ENCODE assay signal across 13 cellular contexts in genomic region chr20:17648306-17648646, GRCh38. TPM values are rescaled to one million over a fixed set of nuclear protein-coding genes. Genes with fewer than 3 reads are reported as not detected.
DNase-seq lines count a peak whose midpoint lies in the region; ATAC-seq and TF ChIP-seq lines count a peak whose summit lies in the region.
"Had no signal": no experiment of that assay in that cellular context is flagged by ENCODE, and none has a peak within 500 bp of the region (broad histone marks: within the 10 kb centered on the region; RNA-seq: fewer than 3 reads in every experiment).

No MANE protein-coding gene starts in this region.

- H3K27ac Mint-ChIP-seq in osteocyte (ENCODE audit: unreplicated experiment): peak overlapping the region; percentile 76
- no peak overlapping the region for H3K27ac Mint-ChIP-seq in progenitor cell of endocrine pancreas
- H3K27ac Mint-ChIP-seq: B cell had no signal

- H3K9me3 Mint-ChIP-seq in osteocyte (ENCODE audit: unreplicated experiment): no peaks in the 10 kb centered on the region
- no peaks in the 10 kb centered on the region for H3K9me3 Mint-ChIP-seq in progenitor cell of endocrine pancreas (ENCODE audit: low read depth)

- H3K36me3 Mint-ChIP-seq in osteocyte (ENCODE audit: unreplicated experiment) (peaks cover 7% of the 10 kb centered on the region), progenitor cell of endocrine pancreas (ENCODE audit: insufficient read depth) (peaks cover 4% of the 10 kb centered on the region)

- TF ChIP-seq CTCF in osteocyte (IDR thresholded peaks at IDR 0.05) (no peak), progenitor cell of endocrine pancreas (IDR thresholded peaks at IDR 0.05; ENCODE audit: unreplicated experiment) (no peak)

- no peak overlapping the region for H3K4me3 Mint-ChIP-seq in osteocyte (ENCODE audit: unreplicated experiment)
- H3K4me3 Mint-ChIP-seq in progenitor cell of endocrine pancreas (ENCODE audit: low read depth): no peak overlapping the region

- H3K27me3 Mint-ChIP-seq in osteocyte (ENCODE audit: unreplicated experiment) (no peaks in the 10 kb centered on the region), progenitor cell of endocrine pancreas (no peaks in the 10 kb centered on the region)
- H3K27me3 Mint-ChIP-seq: B cell had no signal

- DNase-seq in GF-D8 (lab: John Stamatoyannopoulos, UW) (peak; percentile 48), RPMI8226 (peak; percentile 27), left ventricle myocardium superior (peak; percentile 59), osteocyte (ENCODE audit: extremely low spot score, unreplicated experiment) (no peak), AML-193 (lab: John Stamatoyannopoulos, UW) (no peak), progenitor cell of endocrine pancreas (ENCODE audit: low spot score, unreplicated experiment) (no peak), occipital lobe (lab: John Stamatoyannopoulos, UW) (no peak), NCI-H2107 (lab: John Stamatoyannopoulos, UW) (no peak)
- DNase-seq: NCI-H2171 had no signal

- intact Hi-C loops in left ventricle myocardium superior (cut with micrococcal nuclease): no loop called here

- ATAC-seq in left ventricle myocardium superior: peak; percentile 38

- peaks cover 72% of the 10 kb centered on the region for H3K4me1 Mint-ChIP-seq in osteocyte (ENCODE audit: unreplicated experiment)
- H3K4me1 Mint-ChIP-seq in progenitor cell of endocrine pancreas (ENCODE audit: low read depth): peaks cover 19% of the 10 kb centered on the region

RNA-seq across cellular contexts. Expression of gene RRBP1, which starts 33.8 kb away (rescaled TPM):
- total RNA-seq in left ventricle myocardium superior (35.6 TPM), osteocyte (307 and 312 TPM in 2 replicates), progenitor cell of endocrine pancreas (222 and 242 TPM in 2 replicates), occipital lobe (5.6 TPM)

RNA-seq across cellular contexts. Expression of gene BANF2, which starts 51.5 kb away (rescaled TPM):
- total RNA-seq in left ventricle myocardium superior (not detected), osteocyte (not detected in 2 replicates), progenitor cell of endocrine pancreas (not detected in 2 replicates), occipital lobe (not detected)
- total RNA-seq: B cell, breast epithelium, RPMI7951, thoracic aorta had no signal

Comparison
In these comparisons a context has a peak if more than half of its experiments do, and no peak if none do; other contexts are left out.
1. DNase-seq: peak in GF-D8 (single experiment), RPMI8226 (single experiment) and left ventricle myocardium superior (single experiment); none in osteocyte (single experiment), AML-193 (0 of 2), progenitor cell of endocrine pancreas (single experiment), occipital lobe (single experiment) and NCI-H2107 (single experiment).